19 cellular contexts compared by ENCODE assay signal in the genomic region with DNA sequence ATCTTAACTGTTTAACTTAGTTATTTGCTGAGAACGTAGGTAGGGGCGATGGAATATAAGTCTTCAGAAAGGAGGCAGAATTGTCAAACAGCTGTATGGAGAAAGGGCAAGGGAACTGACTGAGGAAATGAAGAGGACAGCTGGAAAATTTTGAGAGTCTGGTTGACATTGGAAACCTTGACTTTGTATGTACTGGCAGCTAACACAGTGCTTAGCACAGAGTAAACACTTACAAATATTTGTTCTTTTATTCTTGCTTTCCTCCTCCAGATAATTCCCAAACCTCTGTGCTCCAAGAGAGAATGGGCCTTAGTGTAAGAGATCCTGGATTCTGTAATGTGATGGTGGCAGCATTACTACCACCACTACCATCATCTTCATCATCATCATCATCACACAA.
DNase-seq lines count a peak whose midpoint lies in the region; ATAC-seq, FAIRE-seq and TF ChIP-seq lines count a peak whose summit lies in the region.
"Had no signal": no experiment of that assay in that cellular context is flagged by ENCODE, and none has a peak within 500 bp of the region (broad histone marks: within the 10 kb centered on the region; RNA-seq: fewer than 3 reads in every experiment).

No MANE protein-coding gene starts in this region.

- peaks cover 4% of the 10 kb centered on the region; the same call in 1 of the 2 replicates for H3K9me3 Mint-ChIP-seq in HFFc6
- H3K9me3 Mint-ChIP-seq: GM23338 had no signal

- TF ChIP-seq CTCF in heart right ventricle (IDR thresholded peaks at IDR 0.05), result no peak
- TF ChIP-seq CTCF in coronary artery (IDR thresholded peaks at IDR 0.05), result no peak
- TF ChIP-seq CTCF in pancreas (IDR thresholded peaks at IDR 0.05), result no peak
- no peak for TF ChIP-seq CTCF in suprapubic skin (IDR thresholded peaks at IDR 0.05)
- TF ChIP-seq CTCF in HFFc6 (IDR thresholded peaks at IDR 0.05), result no peak

- H3K36me3 ChIP-seq in heart right ventricle (no peaks in the 10 kb centered on the region), pancreas (no peaks in the 10 kb centered on the region), suprapubic skin (no peaks in the 10 kb centered on the region)
- H3K36me3 ChIP-seq: MG63 had no signal

- H3K4me1 ChIP-seq in heart right ventricle (peaks cover 0 to 4% (median 0%) of the 10 kb centered on the region in 9 donors), pancreas (peaks cover 0 to 7% (median 0%) of the 10 kb centered on the region in 3 donors), suprapubic skin (no peaks in the 10 kb centered on the region)

- H3K36me3 Mint-ChIP-seq in HFFc6 (ENCODE audit: low read depth), result no peaks in the 10 kb centered on the region
- H3K36me3 Mint-ChIP-seq: CD4-positive, CD25-positive, alpha-beta regulatory T cell had no signal

- H3K4me1 Mint-ChIP-seq in HFFc6 (ENCODE audit: low read depth), result no peaks in the 10 kb centered on the region
- H3K4me1 Mint-ChIP-seq: CD4-positive, CD25-positive, alpha-beta regulatory T cell; GM23338 had no signal

- H3K27ac ChIP-seq in heart right ventricle (no peak overlapping the region), coronary artery (peak overlapping the region; percentile 33 to 46), pancreas (no peak overlapping the region), suprapubic skin (no peak overlapping the region)
- H3K27ac ChIP-seq: KMS-11 had no signal

- H3K9me3 ChIP-seq in heart right ventricle, result peaks cover 0 to 12% (median 0%) of the 10 kb centered on the region in 11 donors
- no peaks in the 10 kb centered on the region for H3K9me3 ChIP-seq in pancreas
- H3K9me3 ChIP-seq in suprapubic skin, result no peaks in the 10 kb centered on the region
- H3K9me3 ChIP-seq: MG63 had no signal

- ATAC-seq in heart right ventricle (peak in 6 of 8 donors; percentile 41 to 75 (median 65)), pancreas (peak; percentile 64 to 93 (median 90))
- ATAC-seq: GM23338, HepG2, Panc1 had no signal

- DNase-seq in heart right ventricle (no peak), cardiac septum (ENCODE audit: low spot score) (no peak), coronary artery (ENCODE audit: low spot score) (no peak), pancreas (no peak), kidney glomerular epithelial cell (lab: John Stamatoyannopoulos, UW) (no peak), suprapubic skin (ENCODE audit: low spot score in 2 of 2) (no peak), HFFc6 (no peak)
- DNase-seq: ACHN; Calu3; CD4-positive, CD25-positive, alpha-beta regulatory T cell; MG63; NCI-H1105 treated with DMSO at 0.1 percent for 48 hours; NCI-H1930; NCI-H2227 treated with DMSO at 0.1 percent for 48 hours; SHP77 had no signal

- WGBS in heart right ventricle, 2 donors, result 53 to 92% methylated on average over 2 of the region's 2 CpGs
- 22 to 46% methylated on average over 2 of the region's 2 CpGs for WGBS in pancreas, 2 donors
- WGBS in suprapubic skin, result 81% methylated on average over 2 of the region's 2 CpGs

- no peak overlapping the region for H3K27ac Mint-ChIP-seq in HFFc6
- H3K27ac Mint-ChIP-seq: CD4-positive, CD25-positive, alpha-beta regulatory T cell; GM23338 had no signal

- H3K4me3 ChIP-seq in heart right ventricle, result no peak overlapping the region
- no peak overlapping the region for H3K4me3 ChIP-seq in coronary artery
- no peak overlapping the region for H3K4me3 ChIP-seq in pancreas
- H3K4me3 ChIP-seq in suprapubic skin, result no peak overlapping the region
- H3K4me3 ChIP-seq: GM23338, MG63 had no signal

- no peak for FAIRE-seq in pancreas (lab: Jason Lieb, UNC)
- FAIRE-seq: HepG2 had no signal

- no peak for TF ChIP-seq POLR2A in suprapubic skin (IDR thresholded peaks at IDR 0.05)

- TF ChIP-seq EP300 in suprapubic skin (IDR thresholded peaks at IDR 0.05), result no peak

- intact Hi-C loops in heart right ventricle (cut with DNase I) (no loop called here), cardiac septum (cut with DNase I) (no loop called here), pancreas (cut with DNase I) (no loop called here)

- H3K27me3 ChIP-seq in heart right ventricle (no peaks in the 10 kb centered on the region), pancreas (no peaks in the 10 kb centered on the region), suprapubic skin (peaks cover 12% of the 10 kb centered on the region)
- H3K27me3 ChIP-seq: MG63 had no signal

- no peak overlapping the region for H3K4me3 Mint-ChIP-seq in HFFc6
- H3K4me3 Mint-ChIP-seq: CD4-positive, CD25-positive, alpha-beta regulatory T cell; GM23338 had no signal

- peaks cover 12% of the 10 kb centered on the region for H3K27me3 Mint-ChIP-seq in HFFc6 (ENCODE audit: insufficient read depth)

Comparison
In these comparisons a context has a peak if more than half of its experiments do, and no peak if none do; other contexts are left out.
1. H3K27ac ChIP-seq: peak in coronary artery (2 of 2); none in heart right ventricle (0 of 10), pancreas (0 of 4) and suprapubic skin (single experiment).